Comparison of ENCODE assay signal across 11 cellular contexts in the genomic region with DNA sequence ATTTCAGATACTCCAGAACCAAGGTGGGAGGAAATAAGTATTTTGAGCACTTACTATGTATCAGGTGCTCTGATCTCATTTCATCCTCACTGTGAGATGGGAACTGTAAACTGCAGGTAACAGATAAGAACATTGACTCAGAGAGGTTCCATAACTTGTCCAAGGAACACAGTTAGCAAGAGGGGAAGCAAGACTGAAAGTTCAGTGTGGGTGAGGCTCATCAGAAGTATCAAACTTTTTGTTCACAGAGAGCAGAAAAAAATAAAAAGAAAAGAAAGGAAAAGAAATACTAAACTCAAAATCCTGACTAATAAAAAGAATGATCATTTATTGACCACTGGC. TPM values are rescaled to one million over a fixed set of nuclear protein-coding genes. Genes with fewer than 3 reads are reported as not detected.
DNase-seq lines count a peak whose midpoint lies in the region; ATAC-seq and TF ChIP-seq lines count a peak whose summit lies in the region.
"Had no signal": no experiment of that assay in that cellular context is flagged by ENCODE, and none has a peak within 500 bp of the region (broad histone marks: within the 10 kb centered on the region; RNA-seq: fewer than 3 reads in every experiment).

No MANE protein-coding gene starts in this region.

- no peaks in the 10 kb centered on the region for H3K27me3 Mint-ChIP-seq in Calu3 (ENCODE audit: unreplicated experiment)
- H3K27me3 Mint-ChIP-seq: activated CD4-positive, alpha-beta memory T cell treated with anti-CD3 and anti-CD28 coated beads for 36 hours had no signal

- intact Hi-C loops in Calu3 (cut with micrococcal nuclease; ENCODE audit: unreplicated experiment) = no loop called here

- peak; percentile 51 for ATAC-seq in GM21723 (IDR thresholded peaks at IDR 0.05; ENCODE audit: unreplicated experiment)

- BruUV-seq in Calu3 (replicated peaks; lab: Mats Ljungman, UMichigan) = no TSS peak

- no peaks in the 10 kb centered on the region for H3K9me3 ChIP-seq in SK-N-MC (ENCODE audit: low read depth, low read length)
- H3K9me3 ChIP-seq in iPS-15b (ENCODE audit: control insufficient read depth, insufficient read depth, low read length) = no peaks in the 10 kb centered on the region
- no peaks in the 10 kb centered on the region for H3K9me3 ChIP-seq in subcutaneous abdominal adipose tissue (ENCODE audit: control insufficient read depth in 5 of 5, low read length in 5 of 5)

- H3K4me1 Mint-ChIP-seq in Calu3 (ENCODE audit: low read depth, unreplicated experiment) = peaks cover 10% of the 10 kb centered on the region

- H3K9ac ChIP-seq in SK-N-MC (ENCODE audit: insufficient read length) (no peak overlapping the region), iPS-15b (ENCODE audit: low read depth, low read length) (peak overlapping the region; percentile 68), subcutaneous abdominal adipose tissue (ENCODE audit: low read length in 5 of 5) (peak overlapping the region in 3 of 5 donors; percentile 6 to 51 (median 21))

- no peak overlapping the region for H3K4me3 Mint-ChIP-seq in Calu3 (ENCODE audit: low read depth, unreplicated experiment)
- H3K4me3 Mint-ChIP-seq: activated CD4-positive, alpha-beta memory T cell treated with anti-CD3 and anti-CD28 coated beads for 36 hours had no signal

- peaks cover 6% of the 10 kb centered on the region for H3K4me1 ChIP-seq in iPS-15b (ENCODE audit: control insufficient read depth, insufficient read depth, low read length)
- H3K4me1 ChIP-seq in subcutaneous abdominal adipose tissue (ENCODE audit: control insufficient read depth in 5 of 5, insufficient read depth in 5 of 5, low read length in 5 of 5) = peaks cover 8 to 52% (median 38%) of the 10 kb centered on the region in 5 donors

- no peaks in the 10 kb centered on the region for H3K36me3 ChIP-seq in SK-N-MC (ENCODE audit: insufficient read depth, low read length)
- H3K36me3 ChIP-seq in iPS-15b (ENCODE audit: control insufficient read depth, insufficient read depth, low read length) = no peaks in the 10 kb centered on the region
- H3K36me3 ChIP-seq in subcutaneous abdominal adipose tissue (ENCODE audit: control insufficient read depth in 5 of 5, insufficient read depth in 5 of 5, low read length in 5 of 5) = no peaks in the 10 kb centered on the region

- no peaks in the 10 kb centered on the region for H3K9me3 Mint-ChIP-seq in Calu3 (ENCODE audit: low read depth, unreplicated experiment)
- H3K9me3 Mint-ChIP-seq: activated CD4-positive, alpha-beta memory T cell treated with anti-CD3 and anti-CD28 coated beads for 36 hours had no signal

- H3K27ac Mint-ChIP-seq in Calu3 (ENCODE audit: unreplicated experiment) = no peak overlapping the region
- H3K27ac Mint-ChIP-seq: activated CD4-positive, alpha-beta memory T cell treated with anti-CD3 and anti-CD28 coated beads for 36 hours had no signal

- H3K27me3 ChIP-seq in iPS-15b (ENCODE audit: control insufficient read depth, insufficient read depth, low read length) (no peaks in the 10 kb centered on the region), subcutaneous abdominal adipose tissue (ENCODE audit: control insufficient read depth in 5 of 5, insufficient read depth in 4 of 5, low read length in 5 of 5) (no peaks in the 10 kb centered on the region)

- CTCF ChIA-PET in Calu3 (lab: Charles Lee) = no interaction called here

- TF ChIP-seq CTCF in Calu3 (IDR thresholded peaks at IDR 0.05; ENCODE audit: unreplicated experiment) = no peak

- no peaks in the 10 kb centered on the region for H3K36me3 Mint-ChIP-seq in Calu3 (ENCODE audit: insufficient read depth, unreplicated experiment)
- H3K36me3 Mint-ChIP-seq: activated CD4-positive, alpha-beta memory T cell treated with anti-CD3 and anti-CD28 coated beads for 36 hours had no signal

- DNase-seq in SK-N-MC (ENCODE audit: low read depth, low spot score) = no peak
- no peak for DNase-seq in Calu3
- no peak for DNase-seq in AML-193 (lab: John Stamatoyannopoulos, UW)
- no peak for DNase-seq in NCI-H526 treated with DMSO at 0.1 percent for 48 hours (lab: John Stamatoyannopoulos, UW)
- DNase-seq in activated effector memory CD4-positive, alpha-beta T cell treated with Interleukin-2 at 50 U/mL for 16 hours = no peak
- DNase-seq: activated CD4-positive, alpha-beta memory T cell treated with anti-CD3 and anti-CD28 coated beads for 36 hours; NCI-H774; stimulated activated CD4-positive, alpha-beta T cell treated with anti-CD3 and anti-CD28 coated beads, Interleukin-15, amount 100 ng/mL, for 24 hours had no signal

- peak overlapping the region; percentile 59 for H3K4me3 ChIP-seq in SK-N-MC
- H3K4me3 ChIP-seq in iPS-15b (ENCODE audit: low read depth, low read length) = no peak overlapping the region
- peak overlapping the region; percentile 15 to 59 (median 50) for H3K4me3 ChIP-seq in subcutaneous abdominal adipose tissue (ENCODE audit: low read depth in 1 of 5, low read length in 5 of 5)

- peak overlapping the region; percentile 70; the same call in 1 of the 2 replicates for H3K27ac ChIP-seq in SK-N-MC
- peak overlapping the region; percentile 78 for H3K27ac ChIP-seq in subcutaneous abdominal adipose tissue (ENCODE audit: low read depth, low read length)

RNA-seq across cellular contexts. Expression of gene RAB30, which starts 37.1 kb away (rescaled TPM):
- 1.5 and 2.2 TPM in 2 replicates for total RNA-seq in Calu3 (2022)
